ENCODE assay signal across 21 cellular contexts in genomic region chr13:21549633-21550032, GRCh38. TPM values are rescaled to one million over a fixed set of nuclear protein-coding genes. Genes with fewer than 3 reads are reported as not detected.
DNase-seq lines count a peak whose midpoint lies in the region; ATAC-seq, FAIRE-seq and TF ChIP-seq lines count a peak whose summit lies in the region.
"Had no signal": no experiment of that assay in that cellular context is flagged by ENCODE, and none has a peak within 500 bp of the region (broad histone marks: within the 10 kb centered on the region; RNA-seq: fewer than 3 reads in every experiment).

No MANE protein-coding gene starts in this region.

- no peak overlapping the region for H3K23ac ChIP-seq in trophoblast cell (ENCODE audit: low read length)

- FAIRE-seq in GM18507 (lab: Jason Lieb, UNC) (peak; percentile 49), RCC 7860 (lab: Jason Lieb, UNC) (peak; percentile 84)
- FAIRE-seq: A204.1, GM12892 had no signal

- no peak overlapping the region for H2AFZ ChIP-seq in trophoblast cell (ENCODE audit: insufficient read depth, low read length, poor library complexity)

- H3K4ac ChIP-seq in trophoblast cell (ENCODE audit: low read depth, low read length): no peak overlapping the region

- no peak overlapping the region for H2AK5ac ChIP-seq in trophoblast cell (ENCODE audit: low read length)

- H3K27ac ChIP-seq in trophoblast cell (ENCODE audit: low read depth, low read length): no peak overlapping the region
- H3K27ac ChIP-seq in prostate gland: no peak overlapping the region
- H3K27ac ChIP-seq: Peyer's patch had no signal

- H3K4me1 ChIP-seq in trophoblast cell (ENCODE audit: control insufficient read depth in 1 of 2, insufficient read depth in 2 of 2, low read length in 2 of 2) (no peaks in the 10 kb centered on the region), prostate gland (replicated peaks) (no peaks in the 10 kb centered on the region)
- H3K4me1 ChIP-seq: HAP-1, Peyer's patch had no signal

- H3K9me3 ChIP-seq in trophoblast cell (ENCODE audit: insufficient read depth, low read depth, low read length) (no peaks in the 10 kb centered on the region), prostate gland (no peaks in the 10 kb centered on the region)
- H3K9me3 ChIP-seq: HAP-1, Peyer's patch had no signal

- H2BK120ac ChIP-seq in trophoblast cell (ENCODE audit: insufficient read depth, low read length, poor library complexity): no peak overlapping the region

- H4K12ac ChIP-seq in trophoblast cell (ENCODE audit: low read depth, low read length): no peak overlapping the region

- H2BK5ac ChIP-seq in trophoblast cell (ENCODE audit: low read depth, low read length, poor library complexity): no peak overlapping the region

- H3K79me2 ChIP-seq in trophoblast cell (ENCODE audit: control insufficient read depth, insufficient read depth, low read length, poor library complexity): no peaks in the 10 kb centered on the region

- ATAC-seq in HG02852 (IDR thresholded peaks at IDR 0.05; ENCODE audit: unreplicated experiment): no peak
- ATAC-seq: Right ventricle myocardium inferior had no signal

- H3K4me3 ChIP-seq in trophoblast cell (ENCODE audit: low read depth, low read length): no peak overlapping the region
- H3K4me3 ChIP-seq in prostate gland: no peak overlapping the region
- H3K4me3 ChIP-seq: HAP-1, Peyer's patch had no signal

- DNase-seq in GM18507 (ENCODE audit: extremely low spot score, insufficient read length, low read depth) (no peak), RCC 7860 (ENCODE audit: low spot score) (no peak), iris pigment epithelial cell (ENCODE audit: low read depth) (peak; percentile 44), trophoblast cell (peak; percentile 7 to 49), dermis blood vessel endothelial cell (no peak), HK-2 (ENCODE audit: unreplicated experiment) (no peak), prostate gland (ENCODE audit: low spot score) (no peak)
- DNase-seq: C1 segment of cervical spinal cord; CD8-positive, alpha-beta memory T cell; DMS79; NCI-H1105; NCI-H1694; NCI-H2081 treated with DMSO at 0.1 percent for 48 hours; NCI-H748 treated with DMSO at 0.1 percent for 48 hours; NK-92 treated with Interleukin-12 subunit alpha and Interleukin-12 subunit beta, amount 100 ng/mL, for 24 hours; Peyer's patch had no signal

- no peak for TF ChIP-seq POLR2A in prostate gland (IDR thresholded peaks at IDR 0.05)

- no peaks in the 10 kb centered on the region for H3K79me1 ChIP-seq in trophoblast cell (ENCODE audit: low read length)

- H2BK12ac ChIP-seq in trophoblast cell (ENCODE audit: low read length): no peak overlapping the region

- no peak for TF ChIP-seq CTCF in prostate gland (IDR thresholded peaks at IDR 0.05)

- no peak overlapping the region for H4K91ac ChIP-seq in trophoblast cell (ENCODE audit: low read depth, low read length)

- H3K18ac ChIP-seq in trophoblast cell (ENCODE audit: low read length): no peak overlapping the region

- H3K14ac ChIP-seq in trophoblast cell (ENCODE audit: low read length): no peak overlapping the region

- H3K4me2 ChIP-seq in trophoblast cell (ENCODE audit: low read length): no peak overlapping the region

- H4K8ac ChIP-seq in trophoblast cell (ENCODE audit: low read depth, low read length): no peak overlapping the region

- intact Hi-C loops in prostate gland (cut with DNase I): no loop called here

- H3K9ac ChIP-seq in trophoblast cell (ENCODE audit: low read length): no peak overlapping the region

- no CpG with 5 or more reads among the region's 2 CpGs for WGBS in trophoblast cell (ENCODE audit: extremely low coverage, insufficient coverage, insufficient read length)
- 85% methylated on average over 2 of the region's 2 CpGs for WGBS in prostate gland

- H3K27me3 ChIP-seq in trophoblast cell (ENCODE audit: insufficient read depth, low read length): no peaks in the 10 kb centered on the region
- H3K27me3 ChIP-seq in prostate gland (replicated peaks; ENCODE audit: insufficient read depth): no peaks in the 10 kb centered on the region
- H3K27me3 ChIP-seq: Peyer's patch had no signal

- H3K36me3 ChIP-seq in trophoblast cell (ENCODE audit: control insufficient read depth in 1 of 2, insufficient read depth in 2 of 2, low read length in 2 of 2) (no peaks in the 10 kb centered on the region), prostate gland (no peaks in the 10 kb centered on the region)
- H3K36me3 ChIP-seq: Peyer's patch had no signal

RNA-seq across cellular contexts. Expression of gene MICU2, which starts 54.3 kb away (rescaled TPM):
- polyA plus RNA-seq in trophoblast cell (2013): 31.8 and 35.0 TPM in 2 replicates
- total RNA-seq in dermis blood vessel endothelial cell (46.3 and 83.0 TPM in 2 replicates), prostate gland (10 to 100 TPM; 56.7 to 90.9 TPM)

Comparison
In these comparisons a context has a peak if more than half of its experiments do, and no peak if none do; other contexts are left out.
1. DNase-seq: peak in iris pigment epithelial cell (single experiment) and trophoblast cell (2 of 2); none in GM18507 (single experiment), RCC 7860 (single experiment), dermis blood vessel endothelial cell (single experiment), HK-2 (single experiment) and prostate gland (single experiment).